ENCODE assay signal across 26 cellular contexts in genomic region chr10:91418417-91418816, GRCh38. TPM values are rescaled to one million over a fixed set of nuclear protein-coding genes. Genes with fewer than 3 reads are reported as not detected.
A peak's percentile ranks its signal among the peaks of the same experiment; 100 is the strongest.
DNase-seq lines count a peak whose midpoint lies in the region; ATAC-seq, FAIRE-seq and TF ChIP-seq lines count a peak whose summit lies in the region.
"Had no signal": no experiment of that assay in that cellular context is flagged by ENCODE, and none has a peak within 500 bp of the region (broad histone marks: within the 10 kb centered on the region; RNA-seq: fewer than 3 reads in every experiment).

No MANE protein-coding gene starts in this region.

- H3K79me2 ChIP-seq in MM.1S (ENCODE audit: low read length), result peaks cover 60% of the 10 kb centered on the region
- no peaks in the 10 kb centered on the region for H3K79me2 ChIP-seq in HepG2 (ENCODE audit: insufficient read depth, low read length)

- CTCF ChIA-PET in HepG2 (lab: Yijun Ruan, JAX; ENCODE audit: low intra/inter-chr PET ratio, low total read pairs) (no interaction called here), Calu3 (lab: Charles Lee) (no interaction called here)

- H3K4me2 ChIP-seq in MM.1S (ENCODE audit: low read depth, low read length), result peak overlapping the region; percentile 24; the same call in 1 of the 2 replicates
- H3K4me2 ChIP-seq in HepG2 (ENCODE audit: low read depth, low read length), result no peak overlapping the region
- H3K4me2 ChIP-seq: A549 had no signal

- TF ChIP-seq CTCF in MM.1S (IDR thresholded peaks at IDR 0.05; ENCODE audit: low read length), result no peak
- TF ChIP-seq CTCF in HepG2 (CRISPR knock-in tag; IDR thresholded peaks at IDR 0.05), result no peak
- TF ChIP-seq CTCF in Calu3 (IDR thresholded peaks at IDR 0.05; ENCODE audit: unreplicated experiment), result no peak
- TF ChIP-seq CTCF in GM10266 (IDR thresholded peaks at IDR 0.05; ENCODE audit: control insufficient read depth, insufficient read depth, low read depth, missing control alignments), result no peak

- no peak overlapping the region for H3K9ac ChIP-seq in MM.1S (ENCODE audit: low read length)
- no peak overlapping the region for H3K9ac ChIP-seq in HepG2 (ENCODE audit: insufficient read depth, low read depth, low read length)
- H3K9ac ChIP-seq: GM23248 had no signal

- H3K4me1 Mint-ChIP-seq in Calu3 (ENCODE audit: low read depth, unreplicated experiment), result peaks cover 10% of the 10 kb centered on the region

- peaks cover 9% of the 10 kb centered on the region for H3K4me1 ChIP-seq in MM.1S (ENCODE audit: low read length)
- no peaks in the 10 kb centered on the region for H3K4me1 ChIP-seq in HepG2 (ENCODE audit: insufficient read depth, low read length)
- H3K4me1 ChIP-seq: Caco-2 had no signal

- H3K36me3 ChIP-seq in MM.1S (replicated peaks; ENCODE audit: insufficient read depth, low read length) (no peaks in the 10 kb centered on the region), HepG2 (replicated peaks in 1 of 2; ENCODE audit: control insufficient read depth in 1 of 2, insufficient read depth in 2 of 2, low read length in 2 of 2) (no peaks in the 10 kb centered on the region)

- no peaks in the 10 kb centered on the region for H3K36me3 Mint-ChIP-seq in Calu3 (ENCODE audit: insufficient read depth, unreplicated experiment)
- H3K36me3 Mint-ChIP-seq: CD4-positive, CD25-positive, alpha-beta regulatory T cell; CD8-positive, alpha-beta T cell had no signal

- in situ Hi-C loops in HepG2 (cut with HindIII; ENCODE audit: extremely low pct_ligation_motif_present, low pct_unique_long_range_greater_than_20kb), result no loop called here

- H3K27me3 Mint-ChIP-seq in Calu3 (ENCODE audit: unreplicated experiment), result no peaks in the 10 kb centered on the region
- H3K27me3 Mint-ChIP-seq: CD4-positive, CD25-positive, alpha-beta regulatory T cell had no signal

- H4K20me1 ChIP-seq in MM.1S (ENCODE audit: insufficient read depth, low read length) (no peaks in the 10 kb centered on the region), HepG2 (ENCODE audit: insufficient read depth, low read length) (no peaks in the 10 kb centered on the region)

- H3K9me3 Mint-ChIP-seq in Calu3 (ENCODE audit: low read depth, unreplicated experiment), result no peaks in the 10 kb centered on the region
- H3K9me3 Mint-ChIP-seq: CD4-positive, CD25-positive, alpha-beta regulatory T cell; CD8-positive, alpha-beta T cell; H9 had no signal

- H2AFZ ChIP-seq in MM.1S (ENCODE audit: low read length), result no peak overlapping the region
- no peak overlapping the region for H2AFZ ChIP-seq in HepG2 (ENCODE audit: low read length)
- H2AFZ ChIP-seq: GM23248 had no signal

- no peak overlapping the region for H3K4me3 ChIP-seq in MM.1S (ENCODE audit: low read length)
- H3K4me3 ChIP-seq in HepG2 (replicated peaks in 1 of 3; ENCODE audit: insufficient read depth in 1 of 3, low read depth in 2 of 3, low read length in 3 of 3), result no peak overlapping the region
- H3K4me3 ChIP-seq: A549, GM23248 had no signal

- H3K27me3 ChIP-seq in MM.1S (replicated peaks; ENCODE audit: insufficient read depth, low read length) (no peaks in the 10 kb centered on the region), HepG2 (ENCODE audit: control insufficient read depth in 1 of 2, insufficient read depth in 2 of 2, low read length in 2 of 2) (no peaks in the 10 kb centered on the region)

- no peak for TF ChIP-seq RAD21 in HepG2 (CRISPR knock-in tag; IDR thresholded peaks at IDR 0.05)

- no peak overlapping the region for H3K4me3 Mint-ChIP-seq in Calu3 (ENCODE audit: low read depth, unreplicated experiment)
- H3K4me3 Mint-ChIP-seq: CD4-positive, CD25-positive, alpha-beta regulatory T cell; CD8-positive, alpha-beta T cell; H9 had no signal

- DNase-seq in CD1c-positive myeloid dendritic cell (ENCODE audit: extremely low spot score), result peak; percentile 44
- peak; percentile 50 for DNase-seq in MM.1S
- no peak for DNase-seq in HepG2 (ENCODE audit: low spot score)
- no peak for DNase-seq in sciatic nerve (ENCODE audit: low spot score)
- no peak for DNase-seq in Calu3
- no peak for DNase-seq in GM10266 (ENCODE audit: extremely low spot score)
- no peak for DNase-seq in HuH-7 (ENCODE audit: low spot score)
- DNase-seq: 8988T; ACHN; AML-193; C1 segment of cervical spinal cord; Caco-2; CD4-positive, CD25-positive, alpha-beta regulatory T cell; CD8-positive, alpha-beta T cell; DMS 273 treated with DMSO at 0.1 percent for 48 hours; DMS79; EL; GDM1; GM23248; H9 had no signal

- ATAC-seq in HepG2, result no peak
- ATAC-seq in sciatic nerve, result peak; percentile 44
- ATAC-seq: A549; CD8-positive, alpha-beta T cell; HCT116 had no signal

- intact Hi-C loops in HepG2 (cut with micrococcal nuclease; ENCODE audit: unreplicated experiment), result loop anchor here (10.0 kb wide), 1 partner anchor 326 kb away; no protein-coding TSS in a partner anchor
- intact Hi-C loops in sciatic nerve (cut with DNase I), result no loop called here
- intact Hi-C loops in Calu3 (cut with micrococcal nuclease; ENCODE audit: unreplicated experiment), result no loop called here

- H3K9me3 ChIP-seq in MM.1S (replicated peaks; ENCODE audit: insufficient read depth, low read length) (no peaks in the 10 kb centered on the region), HepG2 (ENCODE audit: low read length) (no peaks in the 10 kb centered on the region)
- H3K9me3 ChIP-seq: A549, Caco-2 had no signal

- TF ChIP-seq EP300 in HepG2 (IDR thresholded peaks at IDR 0.05; ENCODE audit: low read depth in 2 of 2, low read length in 2 of 2) (no peak), HepG2 (CRISPR knock-in tag; IDR thresholded peaks at IDR 0.05; ENCODE audit: borderline replicate concordance) (no peak)

- H3F3A ChIP-seq in MM.1S (ENCODE audit: insufficient read depth, low read length), result no peaks in the 10 kb centered on the region; the same call in 1 of the 2 replicates

- 96% methylated on average over 2 of the region's 2 CpGs for WGBS in HepG2 (ENCODE audit: low lambda C conversion rate)

- POLR2A ChIA-PET in HepG2 (lab: Yijun Ruan, JAX), result no interaction called here

- no peak for FAIRE-seq in HepG2 (lab: Jason Lieb, UNC)
- FAIRE-seq: A549, D721Med, GM12891, GM19239, H1 had no signal

- H3K27ac ChIP-seq in MM.1S (ENCODE audit: low read length), result no peak overlapping the region; the same call in 1 of the 2 replicates
- H3K27ac ChIP-seq in HepG2 (ENCODE audit: extremely low read length, insufficient read depth, low read length), result no peak overlapping the region
- H3K27ac ChIP-seq: A549, GM23248 had no signal

- H3K27ac Mint-ChIP-seq in Calu3 (ENCODE audit: unreplicated experiment), result no peak overlapping the region
- H3K27ac Mint-ChIP-seq: CD4-positive, CD25-positive, alpha-beta regulatory T cell; CD8-positive, alpha-beta T cell; H9 had no signal

- no peak for TF ChIP-seq POLR2A in HepG2 (IDR thresholded peaks at IDR 0.05; ENCODE audit: insufficient read depth in 1 of 2, low read depth in 2 of 2, low read length in 2 of 2)

- no peaks in the 10 kb centered on the region for H3K9me2 ChIP-seq in MM.1S (replicated peaks; ENCODE audit: insufficient read depth, low read length)

- BruUV-seq in HepG2 (replicated peaks; lab: Mats Ljungman, UMichigan), result no TSS peak
- no TSS peak for BruUV-seq in Calu3 (replicated peaks; lab: Mats Ljungman, UMichigan)

TF ChIP-seq in HepG2, 621 proteins besides CTCF, POLR2A, EP300 and RAD21:
- no peak for TF ChIP-seq GATAD2A (CRISPR knock-in tag; IDR thresholded peaks at IDR 0.05)
- no peak for TF ChIP-seq ZNF350 (CRISPR knock-in tag; IDR thresholded peaks at IDR 0.05; ENCODE audit: borderline replicate concordance, low read depth)
- no peak for TF ChIP-seq ZMYM4 (CRISPR knock-in tag; IDR thresholded peaks at IDR 0.05)
- no peak for TF ChIP-seq CHD4 (IDR thresholded peaks at IDR 0.05; ENCODE audit: borderline replicate concordance, low read length)
- no peak for TF ChIP-seq AGO1 (IDR thresholded peaks at IDR 0.05; ENCODE audit: low read depth, low read length, poor library complexity, severe bottlenecking)
- 0 out of 4 replicates have a peak, but pooled peaks of 1 of the 2 experiments have one; percentile 38 for TF ChIP-seq MAFK (conservative IDR thresholded peaks at IDR 0.05 in 1 of 2, IDR thresholded peaks at IDR 0.05 in 1 of 2; ENCODE audit: low read length in 2 of 2)
- no peak for TF ChIP-seq SP1 (IDR thresholded peaks at IDR 0.05)
- TF ChIP-seq SP1 (CRISPR knock-in tag; IDR thresholded peaks at IDR 0.05), result no peak
- TF ChIP-seq MAFF (IDR thresholded peaks at IDR 0.05; ENCODE audit: low read depth, low read length), result peak; percentile 32; the same call in 1 of the 2 replicates
- TF ChIP-seq ZNF670 (CRISPR knock-in tag; IDR thresholded peaks at IDR 0.05; ENCODE audit: borderline replicate concordance), result no peak

RNA-seq across cellular contexts. Expression of gene HECTD2, which starts 8.3 kb away (rescaled TPM):
- total RNA-seq in HepG2 (2016; rRNA removed; fragmentation: Illumina TruSeq; extraction: Trizol) (5.1 and 5.2 TPM in 2 replicates), sciatic nerve (27.1 TPM), Calu3 (2022) (2.7 and 3.1 TPM in 2 replicates)
- 10.2 and 11.5 TPM in 2 replicates for total RNA-seq in HepG2 (2016; cell fraction: cytosol; rRNA removed; fragmentation: Illumina TruSeq; extraction: Trizol; ENCODE audit: low read depth)
- total RNA-seq in HepG2 (2016; cell fraction: insoluble cytoplasmic fraction; rRNA removed; fragmentation: Illumina TruSeq; extraction: Trizol), result 4.1 and 4.2 TPM in 2 replicates
- total RNA-seq in HepG2 (2016; cell fraction: membrane; rRNA removed; fragmentation: Illumina TruSeq; extraction: Trizol), result 3.0 and 3.5 TPM in 2 replicates
- total RNA-seq in HepG2 (2016; cell fraction: nucleus; rRNA removed; fragmentation: Illumina TruSeq; extraction: Trizol), result 12.0 and 12.8 TPM in 2 replicates
- polyA plus RNA-seq in HepG2 (2011; rRNA removed), result 3.2 and 3.3 TPM in 2 replicates
- 0.68 and 0.85 TPM in 2 replicates for polyA plus RNA-seq in HepG2 (2011; cell fraction: cytosol; rRNA removed)
- 3.9 and 5.8 TPM in 2 replicates for polyA plus RNA-seq in HepG2 (2011; cell fraction: nucleus; rRNA removed)
- polyA plus RNA-seq in HepG2 (2012), result 1.7 and 2.2 TPM in 2 replicates
- polyA plus RNA-seq in HepG2 (2016; cell fraction: cytosol; fragmentation: Illumina TruSeq; extraction: Trizol; ENCODE audit: low read depth), result 0.93 and 0.97 TPM in 2 replicates
- 4.1 and 4.4 TPM in 2 replicates for polyA plus RNA-seq in HepG2 (2016; cell fraction: insoluble cytoplasmic fraction; fragmentation: Illumina TruSeq; extraction: Trizol; ENCODE audit: low read depth)
- polyA plus RNA-seq in HepG2 (2016; cell fraction: membrane; fragmentation: Illumina TruSeq; extraction: Trizol; ENCODE audit: low read depth), result 1.7 and 2.1 TPM in 2 replicates
- 18.4 and 19.3 TPM in 2 replicates for polyA plus RNA-seq in HepG2 (2016; cell fraction: nucleus; fragmentation: Illumina TruSeq; extraction: Trizol; ENCODE audit: insufficient read depth, low read depth)
- 2.7 and 21.5 TPM in 2 replicates for polyA minus RNA-seq in HepG2 (2011; rRNA and poly(A)+ RNA removed; ENCODE audit: low replicate concordance)
- polyA minus RNA-seq in HepG2 (2011; cell fraction: cytosol; rRNA and poly(A)+ RNA removed), result 1.4 and 1.6 TPM in 2 replicates
- 12.2 and 14.7 TPM in 2 replicates for polyA minus RNA-seq in HepG2 (2011; cell fraction: nucleus; rRNA and poly(A)+ RNA removed)

Comparison
In these comparisons a context has a peak if more than half of its experiments do, and no peak if none do; other contexts are left out.
1. DNase-seq: peak in CD1c-positive myeloid dendritic cell (single experiment) and MM.1S (single experiment); none in HepG2 (single experiment), sciatic nerve (single experiment), Calu3 (single experiment), GM10266 (single experiment) and HuH-7 (single experiment).